ENCODE assay signal across 8 cellular contexts in genomic region chr5:77852514-77853352, GRCh38.
DNase-seq lines count a peak whose midpoint lies in the region; ATAC-seq and TF ChIP-seq lines count a peak whose summit lies in the region.

No MANE protein-coding gene starts in this region.

- ATAC-seq in GM21717 (IDR thresholded peaks at IDR 0.05; ENCODE audit: unreplicated experiment), result peak; percentile 43
- ATAC-seq in foreskin keratinocyte, result peak; percentile 23

- TF ChIP-seq RAD21 in neural cell (conservative IDR thresholded peaks at IDR 0.05), result no peak

- intact Hi-C loops in uterus (cut with DNase I; ENCODE audit: low total_unique reads), result no loop called here

- H4K20me1 ChIP-seq in MM.1S (ENCODE audit: insufficient read depth, low read length) (no peaks in the 10 kb centered on the region), neural cell (ENCODE audit: insufficient read depth) (no peaks in the 10 kb centered on the region)

- TF ChIP-seq EP300 in neural cell (conservative IDR thresholded peaks at IDR 0.05; ENCODE audit: poor library complexity, severe bottlenecking), result no peak

- H3K27me3 ChIP-seq in MM.1S (replicated peaks; ENCODE audit: insufficient read depth, low read length), result no peaks in the 10 kb centered on the region
- H3K27me3 ChIP-seq in foreskin keratinocyte, result peaks cover 98% of the 10 kb centered on the region
- peaks cover 87% of the 10 kb centered on the region for H3K27me3 ChIP-seq in neural cell (ENCODE audit: insufficient read depth, low read depth, low read length)
- H3K27me3 ChIP-seq in uterus, result peaks cover 0 to 12% of the 10 kb centered on the region in 2 donors

- no peaks in the 10 kb centered on the region for H3K9me2 ChIP-seq in MM.1S (replicated peaks; ENCODE audit: insufficient read depth, low read length)
- H3K9me2 ChIP-seq in neural cell (ENCODE audit: insufficient read depth, low read length), result no peaks in the 10 kb centered on the region

- TF ChIP-seq POLR2A in uterus (IDR thresholded peaks at IDR 0.05), result no peak

- no peaks in the 10 kb centered on the region for H3K36me3 ChIP-seq in ES-I3 (ENCODE audit: insufficient read depth, low read length)
- no peaks in the 10 kb centered on the region for H3K36me3 ChIP-seq in MM.1S (replicated peaks; ENCODE audit: insufficient read depth, low read length)
- no peaks in the 10 kb centered on the region for H3K36me3 ChIP-seq in neural cell (ENCODE audit: insufficient read depth, low read length)
- H3K36me3 ChIP-seq in uterus, result no peaks in the 10 kb centered on the region

- H2AFZ ChIP-seq in MM.1S (ENCODE audit: low read length) (peak overlapping the region; percentile 74), neural cell (ENCODE audit: low read depth, low read length) (no peak overlapping the region)

- H3K27ac ChIP-seq in MM.1S (ENCODE audit: low read length) (no peak overlapping the region), foreskin keratinocyte (no peak overlapping the region), neural cell (ENCODE audit: low read length) (no peak overlapping the region), uterus (no peak overlapping the region)

- peak overlapping the region; percentile 59; the same call in 1 of the 2 replicates for H3K9ac ChIP-seq in ES-I3 (ENCODE audit: low read depth, low read length)
- no peak overlapping the region for H3K9ac ChIP-seq in MM.1S (ENCODE audit: low read length)
- H3K9ac ChIP-seq in neural cell (ENCODE audit: low read length), result no peak overlapping the region

- no peaks in the 10 kb centered on the region for H3K79me2 ChIP-seq in MM.1S (ENCODE audit: low read length)
- no peaks in the 10 kb centered on the region for H3K79me2 ChIP-seq in neural cell (replicated peaks; ENCODE audit: insufficient read depth, low read length)

- no peak for TF ChIP-seq CTCF in MM.1S (IDR thresholded peaks at IDR 0.05; ENCODE audit: low read length)
- no peak for TF ChIP-seq CTCF in foreskin keratinocyte (conservative IDR thresholded peaks at IDR 0.05)
- TF ChIP-seq CTCF in neural cell (IDR thresholded peaks at IDR 0.05; ENCODE audit: poor library complexity, severe bottlenecking), result no peak
- no peak for TF ChIP-seq CTCF in uterus (IDR thresholded peaks at IDR 0.05)

- H3F3A ChIP-seq in MM.1S (ENCODE audit: insufficient read depth, low read length), result no peaks in the 10 kb centered on the region
- H3F3A ChIP-seq in neural cell (ENCODE audit: insufficient read depth, low read length, poor library complexity, severe bottlenecking), result no peaks in the 10 kb centered on the region

- no peak for DNase-seq in MM.1S
- peak; percentile 55 to 62 for DNase-seq in activated T-cell treated with anti-CD3 and anti-CD28 coated beads, Interleukin-2, amount 50 U/mL, for 48 hours
- peak in 1 of 2 donors; percentile 32 for DNase-seq in foreskin keratinocyte
- peak in 1 of 2 donors; percentile 37 for DNase-seq in uterus
- no peak for DNase-seq in NCI-H2107 (lab: John Stamatoyannopoulos, UW)

- no peaks in the 10 kb centered on the region; the same call in 1 of the 2 replicates for H3K4me1 ChIP-seq in ES-I3 (ENCODE audit: insufficient read depth, low read length)
- no peaks in the 10 kb centered on the region for H3K4me1 ChIP-seq in MM.1S (ENCODE audit: low read length)
- H3K4me1 ChIP-seq in foreskin keratinocyte, result no peaks in the 10 kb centered on the region
- H3K4me1 ChIP-seq in uterus, result no peaks in the 10 kb centered on the region

- peak overlapping the region; percentile 49 for H3K4me3 ChIP-seq in MM.1S (ENCODE audit: low read length)
- H3K4me3 ChIP-seq in neural cell (ENCODE audit: low read length), result peak overlapping the region; percentile 49
- peak overlapping the region; percentile 9 to 36 for H3K4me3 ChIP-seq in uterus

- no peaks in the 10 kb centered on the region for H3K9me3 ChIP-seq in ES-I3 (ENCODE audit: control insufficient read depth, insufficient read depth, low read length)
- H3K9me3 ChIP-seq in MM.1S (replicated peaks; ENCODE audit: insufficient read depth, low read length), result no peaks in the 10 kb centered on the region
- peaks cover 10% of the 10 kb centered on the region for H3K9me3 ChIP-seq in neural cell (ENCODE audit: low read length)
- no peaks in the 10 kb centered on the region for H3K9me3 ChIP-seq in uterus

- H3K4me2 ChIP-seq in MM.1S (ENCODE audit: low read depth, low read length), result peak overlapping the region; percentile 46
- H3K4me2 ChIP-seq in neural cell (ENCODE audit: low read length), result peak overlapping the region; percentile 31

TF ChIP-seq in neural cell, 6 proteins besides CTCF, POLR2A, EP300 and RAD21:
- no peak for TF ChIP-seq EZH2 (IDR thresholded peaks at IDR 0.05; ENCODE audit: borderline replicate concordance, insufficient read depth, low read length, poor library complexity, severe bottlenecking)
- TF ChIP-seq POLR2AphosphoS5 (IDR thresholded peaks at IDR 0.05), result peak; percentile 52

Comparison
In these comparisons a context has a peak if more than half of its experiments do, and no peak if none do; other contexts are left out.
1. DNase-seq: peak in activated T-cell treated with anti-CD3 and anti-CD28 coated beads, Interleukin-2, amount 50 U/mL, for 48 hours (2 of 2); none in MM.1S (single experiment) and NCI-H2107 (single experiment).
2. Peak in every context shown above with its lines, with median percentiles within 50 percentile points of each other: H3K4me3 ChIP-seq.